In the genomic region with DNA sequence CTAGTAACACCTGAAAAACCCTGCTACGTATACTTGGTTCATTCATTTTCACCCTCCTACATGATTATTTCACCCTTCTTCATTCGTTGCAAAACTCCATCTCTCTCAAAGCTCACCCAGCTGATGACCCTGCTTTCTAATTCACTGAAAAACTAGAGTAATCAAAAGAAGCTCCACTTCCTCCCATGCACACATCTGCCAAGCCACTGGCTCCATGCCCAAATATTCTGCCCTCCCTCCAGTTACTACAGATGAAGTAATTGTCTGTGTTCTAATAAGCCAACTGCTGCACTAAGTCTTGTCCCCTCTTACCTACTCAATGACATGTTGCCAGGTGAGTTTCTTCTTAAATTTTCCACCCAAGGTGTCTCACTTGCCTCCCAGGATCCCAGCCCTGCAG, we compare ENCODE assay signal across 11 cellular contexts.
DNase-seq lines count a peak whose midpoint lies in the region; FAIRE-seq and TF ChIP-seq lines count a peak whose summit lies in the region.
"Had no signal": no experiment of that assay in that cellular context is flagged by ENCODE, and none has a peak within 500 bp of the region (broad histone marks: within the 10 kb centered on the region; RNA-seq: fewer than 3 reads in every experiment).

No MANE protein-coding gene starts in this region.

- H3K4me2 ChIP-seq in mammary epithelial cell (ENCODE audit: insufficient read depth, low read depth, low read length) (no peak overlapping the region), fibroblast of lung (ENCODE audit: extremely low read depth, insufficient read depth, low read length) (no peak overlapping the region)

- H3K27me3 ChIP-seq in mammary epithelial cell (ENCODE audit: insufficient read depth, low read length) (no peaks in the 10 kb centered on the region), fibroblast of lung (ENCODE audit: control insufficient read depth, insufficient read depth, low read length) (no peaks in the 10 kb centered on the region), tibial artery (no peaks in the 10 kb centered on the region)

- POLR2A ChIA-PET in MCF 10A (lab: Yijun Ruan, JAX) = interaction anchor here (0.6 to 0.7 kb wide), 2 partner anchors 160 to 410 kb away, joined by 3 read pairs; no protein-coding TSS in a partner anchor

- BruUV-seq in MCF 10A (replicated peaks; lab: Mats Ljungman, UMichigan) = no TSS peak
- no TSS peak for BruUV-seq in mammary epithelial cell (replicated peaks; lab: Mats Ljungman, UMichigan)

- in situ Hi-C loops in mammary epithelial cell (cut with MboI; ENCODE audit: low sequenced_read_pairs in 2 of 2) = no loop called here

- no peak overlapping the region for H3K27ac Mint-ChIP-seq in MCF 10A (ENCODE audit: low read depth, unreplicated experiment)
- H3K27ac Mint-ChIP-seq: immature natural killer cell had no signal

- H3K9ac ChIP-seq in mammary epithelial cell (ENCODE audit: insufficient read depth, low read length) (no peak overlapping the region), fibroblast of lung (ENCODE audit: insufficient read depth, low read length) (no peak overlapping the region)

- FAIRE-seq in HTR-8/SVneo (lab: Jason Lieb, UNC) = no peak

- WGBS in mammary epithelial cell (ENCODE audit: low coverage, missing lambda C conversion rate) = 38% methylated on average over 2 of the region's 2 CpGs

- intact Hi-C loops in MCF 10A (cut with micrococcal nuclease) (no loop called here), mammary epithelial cell (cut with micrococcal nuclease) (no loop called here), tibial artery (cut with DNase I; ENCODE audit: low total_unique reads) (no loop called here)

- H3K36me3 ChIP-seq in mammary epithelial cell (ENCODE audit: insufficient read depth, low read length) = no peaks in the 10 kb centered on the region
- no peaks in the 10 kb centered on the region for H3K36me3 ChIP-seq in fibroblast of lung (ENCODE audit: control insufficient read depth, insufficient read depth, low read length)
- no peaks in the 10 kb centered on the region for H3K36me3 ChIP-seq in tibial artery

- H4K20me1 ChIP-seq in mammary epithelial cell (ENCODE audit: insufficient read depth, low read length) (no peaks in the 10 kb centered on the region), fibroblast of lung (ENCODE audit: control insufficient read depth, extremely low read depth, insufficient read depth, low read length) (no peaks in the 10 kb centered on the region)

- DNase-seq in MCF 10A (ENCODE audit: unreplicated experiment) = peak; percentile 44
- DNase-seq in mammary epithelial cell = no peak
- peak; percentile 33 to 73 for DNase-seq in NCI-H446 (lab: John Stamatoyannopoulos, UW)
- peak; percentile 50 to 60 for DNase-seq in fibroblast of lung (ENCODE audit: low read depth in 2 of 2)
- DNase-seq in tibial artery = peak; percentile 67 to 71
- no peak for DNase-seq in GM10266 (ENCODE audit: extremely low spot score)
- no peak for DNase-seq in activated gamma-delta T cell (lab: John Stamatoyannopoulos, UW)
- DNase-seq in HTR-8/SVneo (ENCODE audit: insufficient read length, low spot score) = no peak
- DNase-seq: activated effector memory CD4-positive, alpha-beta T cell treated with Interleukin-2 at 50 U/mL for 16 hours; effector CD4-positive, alpha-beta T cell; immature natural killer cell had no signal

- no peaks in the 10 kb centered on the region for H3K36me3 Mint-ChIP-seq in MCF 10A (ENCODE audit: insufficient read depth, unreplicated experiment)
- H3K36me3 Mint-ChIP-seq: immature natural killer cell had no signal

- H2AFZ ChIP-seq in mammary epithelial cell (ENCODE audit: low read depth, low read length) (no peak overlapping the region), fibroblast of lung (ENCODE audit: low read length) (no peak overlapping the region)

- H3K4me1 Mint-ChIP-seq in MCF 10A (ENCODE audit: insufficient read depth, unreplicated experiment) = peaks cover 6% of the 10 kb centered on the region
- H3K4me1 Mint-ChIP-seq: immature natural killer cell had no signal

- no peaks in the 10 kb centered on the region for H3K27me3 Mint-ChIP-seq in MCF 10A (ENCODE audit: insufficient read depth, unreplicated experiment)

- H3K9me3 ChIP-seq in mammary epithelial cell (replicated peaks; ENCODE audit: insufficient read depth, low read length) (no peaks in the 10 kb centered on the region), fibroblast of lung (ENCODE audit: control insufficient read depth, insufficient read depth, low read depth, low read length) (no peaks in the 10 kb centered on the region), tibial artery (peaks cover 0 to 5% (median 0%) of the 10 kb centered on the region in 3 donors)

- CTCF ChIA-PET in MCF 10A (lab: Yijun Ruan, JAX) = interaction anchor here (0.5 to 2.1 kb wide), 2 partner anchors 22 to 179 kb away, joined by 3 to 15 read pairs; no protein-coding TSS in a partner anchor
- CTCF ChIA-PET in mammary epithelial cell (lab: Charles Lee; ENCODE audit: low non-redundant PET) = no interaction called here

- no peak overlapping the region for H3K4me3 Mint-ChIP-seq in MCF 10A (ENCODE audit: unreplicated experiment)
- H3K4me3 Mint-ChIP-seq: immature natural killer cell had no signal

- no peaks in the 10 kb centered on the region for H3K4me1 ChIP-seq in mammary epithelial cell (ENCODE audit: insufficient read depth, low read length)
- no peaks in the 10 kb centered on the region for H3K4me1 ChIP-seq in fibroblast of lung (ENCODE audit: control insufficient read depth, extremely low read depth, insufficient read depth, low read length)
- H3K4me1 ChIP-seq in tibial artery = no peaks in the 10 kb centered on the region

- H3K9me3 Mint-ChIP-seq in MCF 10A (ENCODE audit: unreplicated experiment) = no peaks in the 10 kb centered on the region

- dilution Hi-C loops in mammary epithelial cell (cut with HindIII; ENCODE audit: low sequenced_read_pairs) = loop anchor here (5.0 kb wide), 1 partner anchor 211 kb away; no protein-coding TSS in a partner anchor

- H3K27ac ChIP-seq in mammary epithelial cell (ENCODE audit: insufficient read depth, low read depth, low read length) = no peak overlapping the region
- H3K27ac ChIP-seq in fibroblast of lung (ENCODE audit: insufficient read depth, low read length) = no peak overlapping the region
- no peak overlapping the region for H3K27ac ChIP-seq in tibial artery

- H3K4me3 ChIP-seq in mammary epithelial cell (replicated peaks in 1 of 3; ENCODE audit: insufficient read depth in 1 of 3, low read depth in 2 of 3, low read length in 3 of 3) (no peak overlapping the region), fibroblast of lung (replicated peaks in 1 of 4; ENCODE audit: control extremely low read depth in 1 of 4, insufficient read depth in 1 of 4, low read depth in 3 of 4, low read length in 4 of 4) (no peak overlapping the region), tibial artery (no peak overlapping the region)

- TF ChIP-seq CTCF in MCF 10A (IDR thresholded peaks at IDR 0.05; ENCODE audit: unreplicated experiment) = no peak
- TF ChIP-seq CTCF in mammary epithelial cell (conservative IDR thresholded peaks at IDR 0.05 in 1 of 2, IDR thresholded peaks at IDR 0.05 in 1 of 2; ENCODE audit: extremely low read depth in 1 of 2, insufficient read depth in 1 of 2, low read depth in 1 of 2, low read length in 2 of 2) = no peak
- no peak for TF ChIP-seq CTCF in fibroblast of lung (conservative IDR thresholded peaks at IDR 0.05 in 1 of 2, IDR thresholded peaks at IDR 0.05 in 1 of 2; ENCODE audit: low read depth in 1 of 2, low read length in 2 of 2)
- TF ChIP-seq CTCF in tibial artery (IDR thresholded peaks at IDR 0.05) = no peak
- TF ChIP-seq CTCF in GM10266 (IDR thresholded peaks at IDR 0.05; ENCODE audit: control insufficient read depth, insufficient read depth, low read depth, missing control alignments) = no peak

- H3K79me2 ChIP-seq in mammary epithelial cell (ENCODE audit: insufficient read depth, low read length) (no peaks in the 10 kb centered on the region), fibroblast of lung (ENCODE audit: control insufficient read depth, insufficient read depth, low read length) (no peaks in the 10 kb centered on the region)

Comparison
In these comparisons a context has a peak if more than half of its experiments do, and no peak if none do; other contexts are left out.
1. DNase-seq: peak in MCF 10A (single experiment), NCI-H446 (2 of 2), fibroblast of lung (2 of 2) and tibial artery (2 of 2); none in mammary epithelial cell (single experiment), GM10266 (single experiment), activated gamma-delta T cell (single experiment) and HTR-8/SVneo (single experiment).